In the genomic region with DNA sequence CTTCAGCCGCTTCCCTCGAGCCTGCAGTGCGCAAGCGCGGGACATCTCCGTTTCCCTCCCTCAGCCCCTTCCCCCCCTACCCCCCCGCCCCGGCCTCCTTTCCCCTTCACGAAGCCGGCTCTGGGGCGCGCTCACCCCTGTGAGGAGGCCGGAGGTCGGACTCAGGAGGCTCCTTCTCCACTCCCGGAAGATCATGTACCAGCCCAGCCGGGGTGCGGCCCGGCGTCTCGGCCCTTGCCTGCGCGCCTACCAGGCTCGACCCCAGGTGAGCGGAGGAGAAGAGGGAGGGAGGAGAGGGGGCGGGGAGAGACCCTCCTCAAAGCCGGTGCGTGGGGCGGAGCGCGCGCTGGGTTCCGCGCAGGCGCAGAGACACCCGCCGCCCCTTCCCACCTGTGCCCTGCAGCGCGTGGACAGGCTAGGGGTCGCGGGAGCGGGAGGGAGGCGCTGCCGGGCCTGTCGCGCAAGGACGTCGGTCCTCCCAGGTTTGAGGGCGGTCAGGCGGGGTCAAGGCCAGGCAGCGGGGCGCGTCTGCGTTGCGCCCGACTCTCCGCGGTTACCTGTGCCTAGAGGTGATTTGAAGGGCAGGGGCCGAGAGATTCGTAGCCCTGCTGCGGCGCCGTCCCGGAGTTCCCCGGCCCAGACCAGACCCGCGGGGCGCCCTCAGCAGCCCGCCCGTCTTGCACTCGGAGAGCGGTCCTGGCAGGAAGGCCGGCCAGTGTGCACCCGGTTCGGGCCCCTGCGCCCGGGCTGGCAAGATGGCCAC, we compare ENCODE assay signal across 8 cellular contexts. TPM values are rescaled to one million over a fixed set of nuclear protein-coding genes. Genes with fewer than 3 reads are reported as not detected.
DNase-seq lines count a peak whose midpoint lies in the region; ATAC-seq and TF ChIP-seq lines count a peak whose summit lies in the region.

A gene with protein sequence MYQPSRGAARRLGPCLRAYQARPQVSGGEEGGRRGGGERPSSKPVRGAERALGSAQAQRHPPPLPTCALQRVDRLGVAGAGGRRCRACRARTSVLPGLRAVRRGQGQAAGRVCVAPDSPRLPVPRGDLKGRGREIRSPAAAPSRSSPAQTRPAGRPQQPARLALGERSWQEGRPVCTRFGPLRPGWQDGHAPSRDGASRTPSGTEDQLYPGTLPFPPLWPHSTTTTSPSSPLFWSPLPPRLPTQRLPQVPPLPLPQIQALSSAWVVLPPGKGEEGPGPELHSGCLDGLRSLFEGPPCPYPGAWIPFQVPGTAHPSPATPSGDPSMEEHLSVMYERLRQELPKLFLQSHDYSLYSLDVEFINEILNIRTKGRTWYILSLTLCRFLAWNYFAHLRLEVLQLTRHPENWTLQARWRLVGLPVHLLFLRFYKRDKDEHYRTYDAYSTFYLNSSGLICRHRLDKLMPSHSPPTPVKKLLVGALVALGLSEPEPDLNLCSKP (plus strand): TSS at position 95 of the 763 bp plus-strand sequence. CDS start 99 bp downstream, at position 194.

- H3K27ac Mint-ChIP-seq in activated T-cell treated with anti-CD3 and anti-CD28 coated beads, Interleukin-2, amount 50 U/mL, for 24 hours = peak within 1 kb of the TSS; percentile 94

- no peaks in the 10 kb centered on the region for H3K9me2 ChIP-seq in PC-3 (replicated peaks; ENCODE audit: low read length)

- intact Hi-C loops in PC-3 (cut with micrococcal nuclease) = loop anchor here (2.0 kb wide), 1 partner anchor 74 kb away; a partner anchor contains a TSS

- H2AFZ ChIP-seq in PC-3 (ENCODE audit: low read length) = peak within 1 kb of the TSS; percentile 79

- POLR2A ChIA-PET in PC-3 (lab: Charles Lee; ENCODE audit: unreplicated experiment) = no interaction called here

- TF ChIP-seq EP300 in Ishikawa (IDR thresholded peaks at IDR 0.05; ENCODE audit: borderline replicate concordance) = no peak; the same call in 1 of the 2 replicates

- peak within 1 kb of the TSS; percentile 82 for H3K4me2 ChIP-seq in PC-3 (ENCODE audit: low read length)

- WGBS in esophagus, 2 donors = 0 to 1% methylated on average over 62 to 76 of the region's 76 CpGs

- no TSS peak for BruUV-seq in PC-3 (replicated peaks; lab: Mats Ljungman, UMichigan)

- peak; percentile 97 for DNase-seq in DMS 273 (lab: John Stamatoyannopoulos, UW; ENCODE audit: unreplicated experiment)
- DNase-seq in PC-3 = peak; percentile 93
- DNase-seq in activated T-cell treated with anti-CD3 and anti-CD28 coated beads, Interleukin-2, amount 50 U/mL, for 24 hours = peak; percentile 91
- DNase-seq in stimulated activated CD8-positive, alpha-beta memory T cell treated with anti-CD3 and anti-CD28 coated beads, Interleukin-7, amount 100 ng/mL, for 4 hours (ENCODE audit: low read depth in 2 of 2) = peak; percentile 26 to 70

- TF ChIP-seq RAD21 in Ishikawa (IDR thresholded peaks at IDR 0.05; ENCODE audit: low read depth) = no peak

- peak; percentile 62 for ATAC-seq in GM21576 (IDR thresholded peaks at IDR 0.05; ENCODE audit: unreplicated experiment)
- peak; percentile 78 for ATAC-seq in PC-3

- H3K27ac ChIP-seq in PC-3 (ENCODE audit: low read length) (peak within 1 kb of the TSS; percentile 55), esophagus (ENCODE audit: low read depth in 2 of 2, low read length in 1 of 2) (peak within 1 kb of the TSS; percentile 90 to 94), muscle layer of colon (ENCODE audit: low read depth, low read length) (peak within 1 kb of the TSS; percentile 98)

- peaks cover 31% of the 10 kb centered on the region for H3K4me1 Mint-ChIP-seq in activated T-cell treated with anti-CD3 and anti-CD28 coated beads, Interleukin-2, amount 50 U/mL, for 24 hours (ENCODE audit: low read depth)

- CTCF ChIA-PET in PC-3 (lab: Charles Lee) = no interaction called here

- peaks cover 74% of the 10 kb centered on the region for H3K36me3 Mint-ChIP-seq in activated T-cell treated with anti-CD3 and anti-CD28 coated beads, Interleukin-2, amount 50 U/mL, for 24 hours (ENCODE audit: low read depth)

- H3K9me3 ChIP-seq in PC-3 (ENCODE audit: low read length) (no peaks in the 10 kb centered on the region), esophagus (ENCODE audit: control insufficient read depth in 2 of 2, insufficient read depth in 1 of 2, low read depth in 1 of 2, low read length in 1 of 2) (no peaks in the 10 kb centered on the region), muscle layer of colon (ENCODE audit: low read length) (no peaks in the 10 kb centered on the region)

- H3K27me3 ChIP-seq in PC-3 (ENCODE audit: low read length) = no peaks in the 10 kb centered on the region
- no peaks in the 10 kb centered on the region for H3K27me3 ChIP-seq in esophagus (ENCODE audit: control insufficient read depth in 1 of 2, insufficient read depth in 2 of 2, low read length in 2 of 2)
- no peaks in the 10 kb centered on the region for H3K27me3 ChIP-seq in muscle layer of colon (ENCODE audit: control insufficient read depth in 1 of 2, insufficient read depth in 2 of 2, low read length in 2 of 2)

- no peak for TF ChIP-seq CTCF in PC-3 (conservative IDR thresholded peaks at IDR 0.05; ENCODE audit: low read depth, low read length)

- H3K4me3 ChIP-seq in PC-3 (ENCODE audit: low read length) = peak within 1 kb of the TSS; percentile 82
- H3K4me3 ChIP-seq in esophagus (ENCODE audit: low read depth in 1 of 2, low read length in 2 of 2) = peak within 1 kb of the TSS; percentile 68 to 92
- H3K4me3 ChIP-seq in muscle layer of colon (ENCODE audit: low read depth in 1 of 2, low read length in 2 of 2) = peak within 1 kb of the TSS; percentile 72 to 86

- peak within 1 kb of the TSS; percentile 88 for H3K9ac ChIP-seq in PC-3 (ENCODE audit: low read length)
- H3K9ac ChIP-seq in muscle layer of colon (ENCODE audit: low read length) = peak within 1 kb of the TSS; percentile 85

- H3K36me3 ChIP-seq in PC-3 (ENCODE audit: low read depth, low read length) (peaks cover 11% of the 10 kb centered on the region; the same call in 1 of the 2 replicates), esophagus (ENCODE audit: control insufficient read depth in 2 of 2, insufficient read depth in 2 of 2, low read length in 1 of 2) (peaks cover 0 to 18% of the 10 kb centered on the region in 2 donors), muscle layer of colon (ENCODE audit: insufficient read depth, low read length) (peaks cover 19% of the 10 kb centered on the region)

- no peaks in the 10 kb centered on the region for H3K9me3 Mint-ChIP-seq in activated T-cell treated with anti-CD3 and anti-CD28 coated beads, Interleukin-2, amount 50 U/mL, for 24 hours

- H3K79me2 ChIP-seq in PC-3 (ENCODE audit: low read length) = peaks cover 38% of the 10 kb centered on the region

- H4K20me1 ChIP-seq in PC-3 (ENCODE audit: low read length) = no peaks in the 10 kb centered on the region

- H3K27me3 Mint-ChIP-seq in activated T-cell treated with anti-CD3 and anti-CD28 coated beads, Interleukin-2, amount 50 U/mL, for 24 hours = no peaks in the 10 kb centered on the region

- peak within 1 kb of the TSS; percentile 91 for H3K4me3 Mint-ChIP-seq in activated T-cell treated with anti-CD3 and anti-CD28 coated beads, Interleukin-2, amount 50 U/mL, for 24 hours

- H3F3A ChIP-seq in PC-3 (ENCODE audit: low read length, unreplicated experiment) = no peaks in the 10 kb centered on the region

- peaks cover 11% of the 10 kb centered on the region for H3K4me1 ChIP-seq in PC-3 (ENCODE audit: insufficient read depth, low read length)
- peaks cover 2 to 5% of the 10 kb centered on the region in 2 donors for H3K4me1 ChIP-seq in esophagus (ENCODE audit: control insufficient read depth in 2 of 2, insufficient read depth in 2 of 2, low read length in 1 of 2)
- H3K4me1 ChIP-seq in muscle layer of colon (ENCODE audit: insufficient read depth, low read length) = peaks cover 14% of the 10 kb centered on the region

TF ChIP-seq in Ishikawa, 13 proteins besides CTCF, POLR2A, EP300 and RAD21 (continues in another document):
- TF ChIP-seq FOXM1 (IDR thresholded peaks at IDR 0.05; ENCODE audit: borderline replicate concordance, low read depth) (no peak), CEBPB (IDR thresholded peaks at IDR 0.05) (no peak), ZBTB7A (IDR thresholded peaks at IDR 0.05; ENCODE audit: low read depth) (peak; percentile 100), NFIC (IDR thresholded peaks at IDR 0.05) (no peak), CREB1 (IDR thresholded peaks at IDR 0.05; ENCODE audit: low read depth) (no peak), TAF1 (IDR thresholded peaks at IDR 0.05; ENCODE audit: low read depth) (peak; percentile 52; the same call in 1 of the 2 replicates), EGR1 (IDR thresholded peaks at IDR 0.05) (no peak), TCF12 (IDR thresholded peaks at IDR 0.05; ENCODE audit: low read depth) (peak; percentile 42; the same call in 1 of the 2 replicates), YY1 (IDR thresholded peaks at IDR 0.05; ENCODE audit: low read depth) (peak; percentile 52; the same call in 1 of the 2 replicates)
- TF ChIP-seq, protein P1, sequence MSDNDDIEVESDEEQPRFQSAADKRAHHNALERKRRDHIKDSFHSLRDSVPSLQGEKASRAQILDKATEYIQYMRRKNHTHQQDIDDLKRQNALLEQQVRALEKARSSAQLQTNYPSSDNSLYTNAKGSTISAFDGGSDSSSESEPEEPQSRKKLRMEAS (IDR thresholded peaks at IDR 0.05) = peak; percentile 70
- TF ChIP-seq, protein P2, sequence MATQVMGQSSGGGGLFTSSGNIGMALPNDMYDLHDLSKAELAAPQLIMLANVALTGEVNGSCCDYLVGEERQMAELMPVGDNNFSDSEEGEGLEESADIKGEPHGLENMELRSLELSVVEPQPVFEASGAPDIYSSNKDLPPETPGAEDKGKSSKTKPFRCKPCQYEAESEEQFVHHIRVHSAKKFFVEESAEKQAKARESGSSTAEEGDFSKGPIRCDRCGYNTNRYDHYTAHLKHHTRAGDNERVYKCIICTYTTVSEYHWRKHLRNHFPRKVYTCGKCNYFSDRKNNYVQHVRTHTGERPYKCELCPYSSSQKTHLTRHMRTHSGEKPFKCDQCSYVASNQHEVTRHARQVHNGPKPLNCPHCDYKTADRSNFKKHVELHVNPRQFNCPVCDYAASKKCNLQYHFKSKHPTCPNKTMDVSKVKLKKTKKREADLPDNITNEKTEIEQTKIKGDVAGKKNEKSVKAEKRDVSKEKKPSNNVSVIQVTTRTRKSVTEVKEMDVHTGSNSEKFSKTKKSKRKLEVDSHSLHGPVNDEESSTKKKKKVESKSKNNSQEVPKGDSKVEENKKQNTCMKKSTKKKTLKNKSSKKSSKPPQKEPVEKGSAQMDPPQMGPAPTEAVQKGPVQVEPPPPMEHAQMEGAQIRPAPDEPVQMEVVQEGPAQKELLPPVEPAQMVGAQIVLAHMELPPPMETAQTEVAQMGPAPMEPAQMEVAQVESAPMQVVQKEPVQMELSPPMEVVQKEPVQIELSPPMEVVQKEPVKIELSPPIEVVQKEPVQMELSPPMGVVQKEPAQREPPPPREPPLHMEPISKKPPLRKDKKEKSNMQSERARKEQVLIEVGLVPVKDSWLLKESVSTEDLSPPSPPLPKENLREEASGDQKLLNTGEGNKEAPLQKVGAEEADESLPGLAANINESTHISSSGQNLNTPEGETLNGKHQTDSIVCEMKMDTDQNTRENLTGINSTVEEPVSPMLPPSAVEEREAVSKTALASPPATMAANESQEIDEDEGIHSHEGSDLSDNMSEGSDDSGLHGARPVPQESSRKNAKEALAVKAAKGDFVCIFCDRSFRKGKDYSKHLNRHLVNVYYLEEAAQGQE (IDR thresholded peaks at IDR 0.05; ENCODE audit: low read depth) = no peak

RNA-seq across cellular contexts. Expression of the gene that starts here (rescaled TPM):
- total RNA-seq in PC-3 (2014; rRNA removed) = 10.6 and 18.7 TPM in 2 replicates
- 10 to 100 TPM; 15.3 to 24.3 TPM for polyA plus RNA-seq in esophagus

Comparison
In these comparisons a context has a peak if more than half of its experiments do, and no peak if none do; other contexts are left out.
1. Peak in every context shown above with its lines: DNase-seq, ATAC-seq, H3K4me3 ChIP-seq and H3K27ac ChIP-seq.